Comparison of ENCODE assay signal across 23 cellular contexts in the genomic region with DNA sequence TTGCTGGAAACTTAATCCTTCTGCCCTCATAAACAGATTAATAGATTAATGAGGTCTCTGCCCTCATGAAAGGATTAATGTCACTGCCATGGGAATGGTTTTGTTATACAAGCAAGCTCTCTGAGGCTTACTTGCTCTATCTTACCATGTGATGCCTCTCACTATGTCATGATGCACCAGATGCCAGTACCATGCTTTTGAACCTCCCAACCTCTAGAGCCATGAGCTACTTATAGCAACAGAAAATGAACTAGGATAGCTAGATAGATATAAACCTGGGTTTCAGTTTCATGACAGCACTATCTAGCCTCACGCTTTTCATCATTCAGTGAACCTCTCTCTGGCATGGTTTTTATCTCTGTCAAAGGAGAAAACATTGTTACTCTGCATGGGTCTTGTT.
"Had no signal": no experiment of that assay in that cellular context is flagged by ENCODE, and none has a peak within 500 bp of the region (broad histone marks: within the 10 kb centered on the region; RNA-seq: fewer than 3 reads in every experiment).

No MANE protein-coding gene starts in this region.

- DNase-seq: activated CD4-positive, alpha-beta T cell treated with anti-CD3 and anti-CD28 coated beads for 48 hours; activated CD4-positive, alpha-beta T cell treated with anti-CD3 and anti-CD28 coated beads, Interleukin-2, amount 50 U/mL, for 48 hours; activated CD4-positive, CD25-positive, alpha-beta regulatory T cell treated with anti-CD3 and anti-CD28 coated beads, Interleukin-2, amount 50 U/mL, for 72 hours; activated CD8-positive, alpha-beta memory T cell treated with anti-CD3 and anti-CD28 coated beads, Interleukin-2, amount 10 ng/mL, durations not matched to agents 7 days and 5 days; activated effector memory CD4-positive, alpha-beta T cell treated with Interleukin-2 at 50 U/mL for 16 hours; activated naive CD4-positive, alpha-beta T cell; activated naive CD8-positive, alpha-beta T cell treated with anti-CD3 and anti-CD28 coated beads, Interleukin-2, amount 50 U/mL, for 24 hours; activated T-cell treated with anti-CD3 and anti-CD28 coated beads, Interleukin-2, amount 50 U/mL, for 24 hours; amygdala; Karpas-422; NCI-H146; NCI-H1930; NCI-H2107; NCI-H446; NCI-H526 treated with DMSO at 0.1 percent for 48 hours; PC-9; SHP77 treated with DMSO at 0.1 percent for 48 hours had no signal

- H3K9me3 Mint-ChIP-seq: activated T-helper 1 cell treated with anti-CD3 and anti-CD28 coated beads, Interleukin-12 subunit alpha, Interleukin-12 subunit beta, Interleukin-2, Interleukin-4 antibody, amounts not matched to agents 30 ng/mL and 10 ng/mL and 1 ng/mL, durations not matched to agents 14 hours and 24 hours and 36 hours; WTC11 had no signal

- H3K27me3 Mint-ChIP-seq: activated CD8-positive, alpha-beta memory T cell treated with anti-CD3 and anti-CD28 coated beads, Interleukin-2, amount 10 ng/mL, durations not matched to agents 7 days and 5 days; activated naive CD8-positive, alpha-beta T cell treated with anti-CD3 and anti-CD28 coated beads, Interleukin-2, amount 50 U/mL, for 24 hours; activated T-cell treated with anti-CD3 and anti-CD28 coated beads, Interleukin-2, amount 50 U/mL, for 24 hours; brain; central memory CD8-positive, alpha-beta T cell had no signal

- H3K4me1 Mint-ChIP-seq: activated CD8-positive, alpha-beta memory T cell treated with anti-CD3 and anti-CD28 coated beads, Interleukin-2, amount 10 ng/mL, durations not matched to agents 7 days and 5 days; activated naive CD8-positive, alpha-beta T cell treated with anti-CD3 and anti-CD28 coated beads, Interleukin-2, amount 50 U/mL, for 24 hours; brain; central memory CD8-positive, alpha-beta T cell; WTC11 had no signal

- ATAC-seq: activated CD8-positive, alpha-beta memory T cell treated with anti-CD3 and anti-CD28 coated beads, Interleukin-2, amount 10 ng/mL, durations not matched to agents 7 days and 5 days; activated naive CD4-positive, alpha-beta T cell treated with anti-CD3 and anti-CD28 coated beads, Interleukin-2, amount 50 U/mL, for 72 hours; activated naive CD8-positive, alpha-beta T cell treated with anti-CD3 and anti-CD28 coated beads, Interleukin-2, amount 50 U/mL, for 24 hours; WTC11 had no signal

- H3K4me3 Mint-ChIP-seq: activated CD8-positive, alpha-beta memory T cell treated with anti-CD3 and anti-CD28 coated beads, Interleukin-2, amount 10 ng/mL, durations not matched to agents 7 days and 5 days; activated naive CD8-positive, alpha-beta T cell treated with anti-CD3 and anti-CD28 coated beads, Interleukin-2, amount 50 U/mL, for 24 hours; activated T-cell treated with anti-CD3 and anti-CD28 coated beads, Interleukin-2, amount 50 U/mL, for 24 hours; activated T-helper 1 cell treated with anti-CD3 and anti-CD28 coated beads, Interleukin-12 subunit alpha, Interleukin-12 subunit beta, Interleukin-2, Interleukin-4 antibody, amounts not matched to agents 30 ng/mL and 10 ng/mL and 1 ng/mL, durations not matched to agents 14 hours and 24 hours and 36 hours; brain; central memory CD8-positive, alpha-beta T cell; T-helper 1 cell treated with Interleukin-12 subunit alpha and Interleukin-12 subunit beta and Interleukin-4 antibody, amounts not matched to agents 30 μg/mL and 1 μg/mL, for 36 hours; WTC11 had no signal

- H3K27ac Mint-ChIP-seq: activated CD8-positive, alpha-beta memory T cell treated with anti-CD3 and anti-CD28 coated beads, Interleukin-2, amount 10 ng/mL, durations not matched to agents 7 days and 5 days; activated naive CD4-positive, alpha-beta T cell treated with anti-CD3 and anti-CD28 coated beads, Interleukin-2, amount 50 U/mL, for 72 hours; activated naive CD8-positive, alpha-beta T cell treated with anti-CD3 and anti-CD28 coated beads, Interleukin-2, amount 50 U/mL, for 24 hours; activated T-cell treated with anti-CD3 and anti-CD28 coated beads, Interleukin-2, amount 50 U/mL, for 24 hours; activated T-helper 1 cell treated with anti-CD3 and anti-CD28 coated beads, Interleukin-12 subunit alpha, Interleukin-12 subunit beta, Interleukin-2, Interleukin-4 antibody, amounts not matched to agents 30 ng/mL and 10 ng/mL and 1 ng/mL, durations not matched to agents 14 hours and 24 hours and 36 hours; brain; T-helper 1 cell treated with Interleukin-12 subunit alpha and Interleukin-12 subunit beta and Interleukin-4 antibody, amounts not matched to agents 30 μg/mL and 1 μg/mL, for 36 hours; WTC11 had no signal

- H3K36me3 Mint-ChIP-seq: activated CD8-positive, alpha-beta memory T cell treated with anti-CD3 and anti-CD28 coated beads, Interleukin-2, amount 10 ng/mL, durations not matched to agents 7 days and 5 days; activated naive CD4-positive, alpha-beta T cell treated with anti-CD3 and anti-CD28 coated beads, Interleukin-2, amount 50 U/mL, for 72 hours; brain; WTC11 had no signal
